ENCODE assay signal across 1 cellular context in the genomic region with DNA sequence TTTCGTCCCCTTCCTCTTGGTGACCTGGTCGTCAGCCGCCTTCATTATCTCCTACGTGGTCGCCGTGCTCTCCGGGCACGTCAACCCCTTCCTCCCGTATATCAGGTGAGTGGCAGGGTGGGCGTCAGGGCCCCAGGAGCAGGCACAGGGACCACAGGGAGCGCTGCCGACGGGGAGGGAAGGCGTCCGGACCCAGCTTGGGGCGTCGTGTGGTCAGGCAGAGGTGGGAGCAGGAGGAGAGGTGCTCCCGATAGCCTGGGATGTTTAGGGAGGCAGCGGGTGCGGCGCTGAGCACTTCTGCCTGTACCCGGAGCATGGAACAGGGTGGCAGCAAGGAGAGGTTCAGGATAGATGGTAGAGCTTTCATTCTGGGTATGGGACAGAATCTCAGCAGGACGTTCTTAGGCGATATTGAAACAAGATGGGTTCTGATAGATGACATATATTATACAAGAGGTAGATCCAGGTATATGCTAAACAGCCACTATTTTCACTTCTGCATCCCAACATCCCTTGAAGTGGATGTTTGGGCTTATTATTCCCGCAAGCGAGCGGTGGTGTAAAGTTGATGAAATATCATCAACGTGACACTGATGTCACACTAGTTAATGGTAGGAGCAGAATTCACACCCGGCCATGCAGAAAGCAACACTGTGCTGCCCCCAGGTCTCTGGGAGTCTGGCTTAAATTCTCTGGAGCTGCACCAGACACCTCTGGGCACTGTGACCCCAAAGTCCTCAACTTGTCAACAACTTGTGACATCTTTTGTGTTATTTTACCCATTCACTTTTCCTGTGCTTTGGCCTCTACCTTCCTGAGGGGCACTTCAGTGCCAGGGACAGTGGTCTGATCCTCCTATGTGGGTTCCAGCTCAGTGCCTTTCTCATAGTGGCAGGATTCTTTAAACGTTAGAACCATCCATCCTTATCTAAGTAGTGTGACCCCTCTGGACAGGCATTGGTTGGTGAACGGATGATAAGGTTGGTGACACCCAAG.
TF ChIP-seq lines count a peak whose summit lies in the region.

No MANE protein-coding gene starts in this region.

TF ChIP-seq in K562, 482 proteins besides CTCF, POLR2A, EP300 and RAD21 (continued from another document):
- TF ChIP-seq, protein P1, sequence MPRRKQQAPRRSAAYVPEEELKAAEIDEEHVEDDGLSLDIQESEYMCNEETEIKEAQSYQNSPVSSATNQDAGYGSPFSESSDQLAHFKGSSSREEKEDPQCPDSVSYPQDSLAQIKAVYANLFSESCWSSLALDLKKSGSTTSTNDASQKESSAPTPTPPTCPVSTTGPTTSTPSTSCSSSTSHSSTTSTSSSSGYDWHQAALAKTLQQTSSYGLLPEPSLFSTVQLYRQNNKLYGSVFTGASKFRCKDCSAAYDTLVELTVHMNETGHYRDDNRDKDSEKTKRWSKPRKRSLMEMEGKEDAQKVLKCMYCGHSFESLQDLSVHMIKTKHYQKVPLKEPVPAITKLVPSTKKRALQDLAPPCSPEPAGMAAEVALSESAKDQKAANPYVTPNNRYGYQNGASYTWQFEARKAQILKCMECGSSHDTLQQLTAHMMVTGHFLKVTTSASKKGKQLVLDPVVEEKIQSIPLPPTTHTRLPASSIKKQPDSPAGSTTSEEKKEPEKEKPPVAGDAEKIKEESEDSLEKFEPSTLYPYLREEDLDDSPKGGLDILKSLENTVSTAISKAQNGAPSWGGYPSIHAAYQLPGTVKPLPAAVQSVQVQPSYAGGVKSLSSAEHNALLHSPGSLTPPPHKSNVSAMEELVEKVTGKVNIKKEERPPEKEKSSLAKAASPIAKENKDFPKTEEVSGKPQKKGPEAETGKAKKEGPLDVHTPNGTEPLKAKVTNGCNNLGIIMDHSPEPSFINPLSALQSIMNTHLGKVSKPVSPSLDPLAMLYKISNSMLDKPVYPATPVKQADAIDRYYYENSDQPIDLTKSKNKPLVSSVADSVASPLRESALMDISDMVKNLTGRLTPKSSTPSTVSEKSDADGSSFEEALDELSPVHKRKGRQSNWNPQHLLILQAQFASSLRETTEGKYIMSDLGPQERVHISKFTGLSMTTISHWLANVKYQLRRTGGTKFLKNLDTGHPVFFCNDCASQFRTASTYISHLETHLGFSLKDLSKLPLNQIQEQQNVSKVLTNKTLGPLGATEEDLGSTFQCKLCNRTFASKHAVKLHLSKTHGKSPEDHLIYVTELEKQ (CRISPR knock-in tag; IDR thresholded peaks at IDR 0.05) = no peak
- TF ChIP-seq, protein P2, sequence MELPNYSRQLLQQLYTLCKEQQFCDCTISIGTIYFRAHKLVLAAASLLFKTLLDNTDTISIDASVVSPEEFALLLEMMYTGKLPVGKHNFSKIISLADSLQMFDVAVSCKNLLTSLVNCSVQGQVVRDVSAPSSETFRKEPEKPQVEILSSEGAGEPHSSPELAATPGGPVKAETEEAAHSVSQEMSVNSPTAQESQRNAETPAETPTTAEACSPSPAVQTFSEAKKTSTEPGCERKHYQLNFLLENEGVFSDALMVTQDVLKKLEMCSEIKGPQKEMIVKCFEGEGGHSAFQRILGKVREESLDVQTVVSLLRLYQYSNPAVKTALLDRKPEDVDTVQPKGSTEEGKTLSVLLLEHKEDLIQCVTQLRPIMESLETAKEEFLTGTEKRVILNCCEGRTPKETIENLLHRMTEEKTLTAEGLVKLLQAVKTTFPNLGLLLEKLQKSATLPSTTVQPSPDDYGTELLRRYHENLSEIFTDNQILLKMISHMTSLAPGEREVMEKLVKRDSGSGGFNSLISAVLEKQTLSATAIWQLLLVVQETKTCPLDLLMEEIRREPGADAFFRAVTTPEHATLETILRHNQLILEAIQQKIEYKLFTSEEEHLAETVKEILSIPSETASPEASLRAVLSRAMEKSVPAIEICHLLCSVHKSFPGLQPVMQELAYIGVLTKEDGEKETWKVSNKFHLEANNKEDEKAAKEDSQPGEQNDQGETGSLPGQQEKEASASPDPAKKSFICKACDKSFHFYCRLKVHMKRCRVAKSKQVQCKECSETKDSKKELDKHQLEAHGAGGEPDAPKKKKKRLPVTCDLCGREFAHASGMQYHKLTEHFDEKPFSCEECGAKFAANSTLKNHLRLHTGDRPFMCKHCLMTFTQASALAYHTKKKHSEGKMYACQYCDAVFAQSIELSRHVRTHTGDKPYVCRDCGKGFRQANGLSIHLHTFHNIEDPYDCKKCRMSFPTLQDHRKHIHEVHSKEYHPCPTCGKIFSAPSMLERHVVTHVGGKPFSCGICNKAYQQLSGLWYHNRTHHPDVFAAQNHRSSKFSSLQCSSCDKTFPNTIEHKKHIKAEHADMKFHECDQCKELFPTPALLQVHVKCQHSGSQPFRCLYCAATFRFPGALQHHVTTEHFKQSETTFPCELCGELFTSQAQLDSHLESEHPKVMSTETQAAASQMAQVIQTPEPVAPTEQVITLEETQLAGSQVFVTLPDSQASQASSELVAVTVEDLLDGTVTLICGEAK (IDR thresholded peaks at IDR 0.05) = 0 out of 2 replicates have a peak, but pooled peaks have one; percentile 37
- TF ChIP-seq, protein P2 (CRISPR knock-in tag; IDR thresholded peaks at IDR 0.05) = no peak
- TF ChIP-seq ZNF212 (CRISPR knock-in tag; IDR thresholded peaks at IDR 0.05) (no peak), NELFE (IDR thresholded peaks at IDR 0.05; ENCODE audit: insufficient read depth, insufficient read length) (no peak), ZNF316 (IDR thresholded peaks at IDR 0.05) (no peak), CBFA2T3 (IDR thresholded peaks at IDR 0.05) (peak; percentile 2; the same call in 1 of the 2 replicates), MTF1 (CRISPR knock-in tag; IDR thresholded peaks at IDR 0.05; ENCODE audit: borderline replicate concordance) (no peak), RBM17 (IDR thresholded peaks at IDR 0.05; ENCODE audit: borderline replicate concordance, low read depth, low read length) (no peak), TEAD2 (tag; IDR thresholded peaks at IDR 0.05) (no peak), ZNF766 (CRISPR knock-in tag; conservative IDR thresholded peaks at IDR 0.05) (no peak), RBM39 (optimal IDR thresholded peaks at IDR 0.05; ENCODE audit: low read depth, low read length) (no peak), HMG20A (CRISPR knock-in tag; conservative IDR thresholded peaks at IDR 0.05) (no peak)
- TF ChIP-seq, protein P3, sequence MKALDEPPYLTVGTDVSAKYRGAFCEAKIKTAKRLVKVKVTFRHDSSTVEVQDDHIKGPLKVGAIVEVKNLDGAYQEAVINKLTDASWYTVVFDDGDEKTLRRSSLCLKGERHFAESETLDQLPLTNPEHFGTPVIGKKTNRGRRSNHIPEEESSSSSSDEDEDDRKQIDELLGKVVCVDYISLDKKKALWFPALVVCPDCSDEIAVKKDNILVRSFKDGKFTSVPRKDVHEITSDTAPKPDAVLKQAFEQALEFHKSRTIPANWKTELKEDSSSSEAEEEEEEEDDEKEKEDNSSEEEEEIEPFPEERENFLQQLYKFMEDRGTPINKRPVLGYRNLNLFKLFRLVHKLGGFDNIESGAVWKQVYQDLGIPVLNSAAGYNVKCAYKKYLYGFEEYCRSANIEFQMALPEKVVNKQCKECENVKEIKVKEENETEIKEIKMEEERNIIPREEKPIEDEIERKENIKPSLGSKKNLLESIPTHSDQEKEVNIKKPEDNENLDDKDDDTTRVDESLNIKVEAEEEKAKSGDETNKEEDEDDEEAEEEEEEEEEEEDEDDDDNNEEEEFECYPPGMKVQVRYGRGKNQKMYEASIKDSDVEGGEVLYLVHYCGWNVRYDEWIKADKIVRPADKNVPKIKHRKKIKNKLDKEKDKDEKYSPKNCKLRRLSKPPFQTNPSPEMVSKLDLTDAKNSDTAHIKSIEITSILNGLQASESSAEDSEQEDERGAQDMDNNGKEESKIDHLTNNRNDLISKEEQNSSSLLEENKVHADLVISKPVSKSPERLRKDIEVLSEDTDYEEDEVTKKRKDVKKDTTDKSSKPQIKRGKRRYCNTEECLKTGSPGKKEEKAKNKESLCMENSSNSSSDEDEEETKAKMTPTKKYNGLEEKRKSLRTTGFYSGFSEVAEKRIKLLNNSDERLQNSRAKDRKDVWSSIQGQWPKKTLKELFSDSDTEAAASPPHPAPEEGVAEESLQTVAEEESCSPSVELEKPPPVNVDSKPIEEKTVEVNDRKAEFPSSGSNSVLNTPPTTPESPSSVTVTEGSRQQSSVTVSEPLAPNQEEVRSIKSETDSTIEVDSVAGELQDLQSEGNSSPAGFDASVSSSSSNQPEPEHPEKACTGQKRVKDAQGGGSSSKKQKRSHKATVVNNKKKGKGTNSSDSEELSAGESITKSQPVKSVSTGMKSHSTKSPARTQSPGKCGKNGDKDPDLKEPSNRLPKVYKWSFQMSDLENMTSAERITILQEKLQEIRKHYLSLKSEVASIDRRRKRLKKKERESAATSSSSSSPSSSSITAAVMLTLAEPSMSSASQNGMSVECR (CRISPR knock-in tag; IDR thresholded peaks at IDR 0.05) = no peak
